Comparison of ENCODE assay signal across 9 cellular contexts in genomic region chr2:232979871-232980461, GRCh38. TPM values are rescaled to one million over a fixed set of nuclear protein-coding genes. Genes with fewer than 3 reads are reported as not detected.
A peak's percentile ranks its signal among the peaks of the same experiment; 100 is the strongest.
DNase-seq lines count a peak whose midpoint lies in the region; ATAC-seq lines count a peak whose summit lies in the region.
"Had no signal": no experiment of that assay in that cellular context is flagged by ENCODE, and none has a peak within 500 bp of the region (broad histone marks: within the 10 kb centered on the region; RNA-seq: fewer than 3 reads in every experiment).

No MANE protein-coding gene starts in this region.

- peak; percentile 13 for ATAC-seq in left lobe of liver
- ATAC-seq in HG02970 (IDR thresholded peaks at IDR 0.05; ENCODE audit: low FRiP score, unreplicated experiment): no peak
- no peak for ATAC-seq in GM19463 (IDR thresholded peaks at IDR 0.05; ENCODE audit: unreplicated experiment)

- DNase-seq in AG08396 (ENCODE audit: low spot score) (peak; percentile 50), HS-5 (ENCODE audit: low read depth) (peak; percentile 58), amniotic epithelial cell (ENCODE audit: low read depth) (peak; percentile 41), left lobe of liver (ENCODE audit: low spot score) (peak; percentile 30), NCI-H446 treated with DMSO at 0.1 percent for 48 hours (lab: John Stamatoyannopoulos, UW) (no peak), AML-193 (lab: John Stamatoyannopoulos, UW) (no peak)
- DNase-seq: DMS79 had no signal

RNA-seq across cellular contexts. Expression of gene NGEF, which starts 33.1 kb away (rescaled TPM):
- total RNA-seq in left lobe of liver: 23.7 TPM

RNA-seq across cellular contexts. Expression of gene NEU2, which starts 52.5 kb away (rescaled TPM):
- not detected for total RNA-seq in left lobe of liver

Comparison
In these comparisons a context has a peak if more than half of its experiments do, and no peak if none do; other contexts are left out.
1. DNase-seq: peak in AG08396 (single experiment), HS-5 (single experiment), amniotic epithelial cell (single experiment) and left lobe of liver (single experiment); none in NCI-H446 treated with DMSO at 0.1 percent for 48 hours (single experiment) and AML-193 (0 of 2).